ENCODE assay signal across 8 cellular contexts in genomic region chr1:150971583-150972416, GRCh38. TPM values are rescaled to one million over a fixed set of nuclear protein-coding genes. Genes with fewer than 3 reads are reported as not detected.
DNase-seq lines count a peak whose midpoint lies in the region; ATAC-seq and TF ChIP-seq lines count a peak whose summit lies in the region.

No MANE protein-coding gene starts in this region.

- DNase-seq in T-cell (no peak), fibroblast of pulmonary artery (ENCODE audit: low read depth) (no peak), progenitor cell of endocrine pancreas (ENCODE audit: low spot score, unreplicated experiment) (no peak), 8988T (no peak), dermis blood vessel endothelial cell (no peak), putamen (ENCODE audit: low spot score) (no peak)

- peak overlapping the region; percentile 91 to 94 for H3K27ac Mint-ChIP-seq in T-cell
- peak overlapping the region; percentile 95 for H3K27ac Mint-ChIP-seq in progenitor cell of endocrine pancreas

- peak; percentile 37; the same call in 1 of the 3 replicates for TF ChIP-seq CTCF in GM12872 (IDR thresholded peaks at IDR 0.05; ENCODE audit: insufficient read depth, low read depth, low read length)
- TF ChIP-seq CTCF in fibroblast of pulmonary artery (IDR thresholded peaks at IDR 0.05; ENCODE audit: low read length, missing control alignments): no peak
- peak; percentile 26 for TF ChIP-seq CTCF in progenitor cell of endocrine pancreas (IDR thresholded peaks at IDR 0.05; ENCODE audit: unreplicated experiment)

- H3K9me3 Mint-ChIP-seq in T-cell (no peaks in the 10 kb centered on the region), progenitor cell of endocrine pancreas (ENCODE audit: low read depth) (no peaks in the 10 kb centered on the region)

- POLR2A ChIA-PET in T-cell (lab: Charles Lee): no interaction called here

- ATAC-seq in T-cell (replicated peaks in 1 of 4): no peak
- no peak for ATAC-seq in GM18868 (IDR thresholded peaks at IDR 0.05; ENCODE audit: unreplicated experiment)

- CTCF ChIA-PET in T-cell (lab: Charles Lee): no interaction called here

- H3K27me3 Mint-ChIP-seq in T-cell: no peaks in the 10 kb centered on the region
- peaks cover 3% of the 10 kb centered on the region for H3K27me3 Mint-ChIP-seq in progenitor cell of endocrine pancreas

- H3K36me3 Mint-ChIP-seq in T-cell: peaks cover 19% of the 10 kb centered on the region
- peaks cover 16% of the 10 kb centered on the region for H3K36me3 Mint-ChIP-seq in progenitor cell of endocrine pancreas (ENCODE audit: insufficient read depth)

- H3K4me3 Mint-ChIP-seq in T-cell (peak overlapping the region; percentile 83 to 89 (median 85)), progenitor cell of endocrine pancreas (ENCODE audit: low read depth) (peak overlapping the region; percentile 84)

- peak overlapping the region; percentile 83 for H3K4me3 ChIP-seq in fibroblast of pulmonary artery (replicated peaks; ENCODE audit: low read depth, low read length)

- peaks cover 48 to 55% (median 49%) of the 10 kb centered on the region in 3 donors for H3K4me1 Mint-ChIP-seq in T-cell
- peaks cover 44% of the 10 kb centered on the region for H3K4me1 Mint-ChIP-seq in progenitor cell of endocrine pancreas (ENCODE audit: low read depth)

RNA-seq across cellular contexts. Expression of gene CERS2, which starts 2.8 kb away (rescaled TPM):
- total RNA-seq in T-cell: 100 to 1,000 TPM in 4 of 5 donors, 10 to 100 TPM in 1; 74.3 to 153 (median 135) TPM
- total RNA-seq in progenitor cell of endocrine pancreas: 187 and 203 TPM in 2 replicates
- 71.6 and 96.6 TPM in 2 replicates for total RNA-seq in dermis blood vessel endothelial cell

RNA-seq across cellular contexts. Expression of gene ANXA9, which starts 10.3 kb away (rescaled TPM):
- total RNA-seq in T-cell: under 1 TPM in 2 of 5 donors, not detected in 3; 0.15 to 0.16 TPM
- 3.5 TPM in 2 replicates for total RNA-seq in progenitor cell of endocrine pancreas
- total RNA-seq in dermis blood vessel endothelial cell: not detected in 2 replicates

RNA-seq across cellular contexts. Expression of gene MINDY1, which starts 34.9 kb away (rescaled TPM):
- total RNA-seq in T-cell (10 to 100 TPM; 15.3 to 26.8 (median 19.0) TPM), progenitor cell of endocrine pancreas (28.3 and 32.5 TPM in 2 replicates), dermis blood vessel endothelial cell (10.0 and 15.0 TPM in 2 replicates)

RNA-seq across cellular contexts. Expression of gene PRUNE1, which starts 36.4 kb away (rescaled TPM):
- total RNA-seq in T-cell (10 to 100 TPM; 15.3 to 31.3 (median 24.9) TPM), progenitor cell of endocrine pancreas (23.8 and 24.4 TPM in 2 replicates), dermis blood vessel endothelial cell (6.0 and 8.7 TPM in 2 replicates)

RNA-seq across cellular contexts. Expression of gene SETDB1, which starts 45.6 kb away (rescaled TPM):
- total RNA-seq in T-cell (10 to 100 TPM; 44.5 to 72.6 (median 62.5) TPM), progenitor cell of endocrine pancreas (110 TPM in 2 replicates), dermis blood vessel endothelial cell (38.1 and 45.3 TPM in 2 replicates)
